Comparison of ENCODE assay signal across 10 cellular contexts in genomic region chr3:122974764-122975162, GRCh38. TPM values are rescaled to one million over a fixed set of nuclear protein-coding genes. Genes with fewer than 3 reads are reported as not detected.
A peak's percentile ranks its signal among the peaks of the same experiment; 100 is the strongest.
DNase-seq lines count a peak whose midpoint lies in the region; ATAC-seq and TF ChIP-seq lines count a peak whose summit lies in the region.
"Had no signal": no experiment of that assay in that cellular context is flagged by ENCODE, and none has a peak within 500 bp of the region (broad histone marks: within the 10 kb centered on the region; RNA-seq: fewer than 3 reads in every experiment).

No MANE protein-coding gene starts in this region.

- H3K4me1 ChIP-seq in right atrium auricular region = peaks cover 0 to 76% of the 10 kb centered on the region in 2 donors
- H3K4me1 ChIP-seq in tibial artery = peaks cover 0 to 66% (median 51%) of the 10 kb centered on the region in 4 donors
- H3K4me1 ChIP-seq in mucosa of descending colon (ENCODE audit: low read depth) = no peaks in the 10 kb centered on the region

- TF ChIP-seq CTCF in right atrium auricular region (IDR thresholded peaks at IDR 0.05) = no peak
- TF ChIP-seq CTCF in tibial artery (IDR thresholded peaks at IDR 0.05) = no peak
- no peak for TF ChIP-seq CTCF in mucosa of descending colon (IDR thresholded peaks at IDR 0.05)

- H3K9me3 ChIP-seq in right atrium auricular region (no peaks in the 10 kb centered on the region), tibial artery (no peaks in the 10 kb centered on the region), mucosa of descending colon (no peaks in the 10 kb centered on the region)
- H3K9me3 ChIP-seq: SJSA1 had no signal

- H3K4me3 ChIP-seq in right atrium auricular region (no peak overlapping the region), tibial artery (no peak overlapping the region), mucosa of descending colon (no peak overlapping the region)
- H3K4me3 ChIP-seq: SJSA1 had no signal

- H3K4me3 Mint-ChIP-seq in activated CD4-positive, alpha-beta T cell treated with anti-CD3 and anti-CD28 coated beads, Interleukin-2, amount 10 ng/mL, durations not matched to agents 7 days and 5 days = peak overlapping the region; percentile 40
- H3K4me3 Mint-ChIP-seq in activated T-helper 17 cell treated with anti-CD3 and anti-CD28 coated beads, Interleukin-2, amount 50 U/mL, for 72 hours = peak overlapping the region; percentile 52

- peak overlapping the region; percentile 68 for H3K27ac Mint-ChIP-seq in activated CD4-positive, alpha-beta T cell treated with anti-CD3 and anti-CD28 coated beads, Interleukin-2, amount 10 ng/mL, durations not matched to agents 7 days and 5 days
- peak overlapping the region; percentile 7 for H3K27ac Mint-ChIP-seq in activated T-helper 17 cell treated with anti-CD3 and anti-CD28 coated beads, Interleukin-2, amount 50 U/mL, for 72 hours

- H3K27ac ChIP-seq in right atrium auricular region (peak overlapping the region; percentile 84 to 88), tibial artery (peak overlapping the region; percentile 56 to 67)
- H3K27ac ChIP-seq: SJSA1 had no signal

- POLR2A ChIA-PET in activated CD4-positive, alpha-beta T cell treated with anti-CD3 and anti-CD28 coated beads, Interleukin-2, amount 10 ng/mL, durations not matched to agents 7 days and 5 days (lab: Charles Lee) = no interaction called here

- peaks cover 41% of the 10 kb centered on the region for H3K4me1 Mint-ChIP-seq in activated CD4-positive, alpha-beta T cell treated with anti-CD3 and anti-CD28 coated beads, Interleukin-2, amount 10 ng/mL, durations not matched to agents 7 days and 5 days
- peaks cover 14% of the 10 kb centered on the region for H3K4me1 Mint-ChIP-seq in activated T-helper 17 cell treated with anti-CD3 and anti-CD28 coated beads, Interleukin-2, amount 50 U/mL, for 72 hours

- H3K9me3 Mint-ChIP-seq in activated CD4-positive, alpha-beta T cell treated with anti-CD3 and anti-CD28 coated beads, Interleukin-2, amount 10 ng/mL, durations not matched to agents 7 days and 5 days = no peaks in the 10 kb centered on the region
- no peaks in the 10 kb centered on the region for H3K9me3 Mint-ChIP-seq in activated T-helper 17 cell treated with anti-CD3 and anti-CD28 coated beads, Interleukin-2, amount 50 U/mL, for 72 hours

- H3K36me3 Mint-ChIP-seq in activated CD4-positive, alpha-beta T cell treated with anti-CD3 and anti-CD28 coated beads, Interleukin-2, amount 10 ng/mL, durations not matched to agents 7 days and 5 days (ENCODE audit: low read depth) = no peaks in the 10 kb centered on the region
- H3K36me3 Mint-ChIP-seq in activated T-helper 17 cell treated with anti-CD3 and anti-CD28 coated beads, Interleukin-2, amount 50 U/mL, for 72 hours (ENCODE audit: low read depth) = no peaks in the 10 kb centered on the region

- intact Hi-C loops in tibial artery (cut with DNase I; ENCODE audit: low total_unique reads) = no loop called here
- intact Hi-C loops in mucosa of descending colon (cut with DNase I, micrococcal nuclease) = no loop called here

- ATAC-seq in activated T-helper 17 cell treated with anti-CD3 and anti-CD28 coated beads, Interleukin-2, amount 50 U/mL, for 72 hours (replicated peaks) = peak; percentile 23
- no peak for ATAC-seq in mucosa of descending colon

- H3K27me3 Mint-ChIP-seq in activated CD4-positive, alpha-beta T cell treated with anti-CD3 and anti-CD28 coated beads, Interleukin-2, amount 10 ng/mL, durations not matched to agents 7 days and 5 days = peaks cover 9% of the 10 kb centered on the region
- no peaks in the 10 kb centered on the region for H3K27me3 Mint-ChIP-seq in activated T-helper 17 cell treated with anti-CD3 and anti-CD28 coated beads, Interleukin-2, amount 50 U/mL, for 72 hours

- DNase-seq in activated CD4-positive, alpha-beta T cell treated with anti-CD3 and anti-CD28 coated beads, Interleukin-2, amount 10 ng/mL, durations not matched to agents 7 days and 5 days = no peak
- no peak for DNase-seq in activated CD4-positive, alpha-beta T cell treated with anti-CD3 and anti-CD28 coated beads for 4 hours
- DNase-seq in right atrium auricular region (ENCODE audit: low spot score) = no peak
- DNase-seq in tibial artery = peak in 1 of 2 donors; percentile 86
- no peak for DNase-seq in GF-D8 (lab: John Stamatoyannopoulos, UW)
- no peak for DNase-seq in mucosa of descending colon
- no peak for DNase-seq in globus pallidus (ENCODE audit: low spot score)
- DNase-seq: cortex of kidney had no signal

- H3K36me3 ChIP-seq in right atrium auricular region (no peaks in the 10 kb centered on the region), tibial artery (no peaks in the 10 kb centered on the region), mucosa of descending colon (ENCODE audit: low read depth) (no peaks in the 10 kb centered on the region)
- H3K36me3 ChIP-seq: SJSA1 had no signal

- CTCF ChIA-PET in activated CD4-positive, alpha-beta T cell treated with anti-CD3 and anti-CD28 coated beads, Interleukin-2, amount 10 ng/mL, durations not matched to agents 7 days and 5 days (lab: Charles Lee) = interaction anchor here (0.7 to 1.5 kb wide), 2 partner anchors 32 to 103 kb away, joined by 4 read pairs; no protein-coding TSS in a partner anchor

- no peaks in the 10 kb centered on the region for H3K27me3 ChIP-seq in right atrium auricular region
- H3K27me3 ChIP-seq in tibial artery = no peaks in the 10 kb centered on the region

RNA-seq across cellular contexts. Expression of gene SEMA5B, which starts 52.8 kb away (rescaled TPM):
- not detected for total RNA-seq in activated CD4-positive, alpha-beta T cell treated with anti-CD3 and anti-CD28 coated beads, Interleukin-2, amount 10 ng/mL, durations not matched to agents 7 days and 5 days
- under 1 TPM in 1 of 2 donors, not detected in 1; 0.40 TPM for total RNA-seq in activated T-helper 17 cell treated with anti-CD3 and anti-CD28 coated beads, Interleukin-2, amount 50 U/mL, for 72 hours
- total RNA-seq in right atrium auricular region (1 to 10 TPM in 1 of 2 donors, under 1 TPM in 1; 0.51 to 3.5 TPM), mucosa of descending colon (under 1 TPM; 0.34 to 0.89 (median 0.35) TPM)
- total RNA-seq: SJSA1 had no signal
